ENCODE assay signal across 14 cellular contexts in the genomic region with DNA sequence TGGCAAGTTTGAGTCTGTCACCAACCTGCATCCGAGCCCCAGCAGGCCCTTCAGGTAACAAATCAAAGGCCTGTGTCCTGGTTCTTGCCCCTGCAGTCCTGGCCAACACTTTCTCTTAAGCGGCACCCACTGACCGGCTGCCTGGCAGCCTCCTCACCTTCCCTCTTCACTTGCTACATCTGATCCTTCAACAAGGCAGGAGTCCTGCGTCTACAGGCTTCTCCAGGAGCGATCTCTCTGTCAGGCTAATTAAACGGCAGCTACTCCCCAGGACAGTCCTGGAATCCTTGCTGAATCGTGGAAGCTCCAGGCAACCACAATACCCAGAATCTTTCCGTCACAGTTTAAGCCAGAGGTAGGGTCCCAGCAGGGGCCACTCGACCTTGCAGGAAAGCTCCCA. TPM values are rescaled to one million over a fixed set of nuclear protein-coding genes. Genes with fewer than 3 reads are reported as not detected.
DNase-seq lines count a peak whose midpoint lies in the region; ATAC-seq and TF ChIP-seq lines count a peak whose summit lies in the region.
"Had no signal": no experiment of that assay in that cellular context is flagged by ENCODE, and none has a peak within 500 bp of the region (broad histone marks: within the 10 kb centered on the region; RNA-seq: fewer than 3 reads in every experiment).

No MANE protein-coding gene starts in this region.

- peaks cover 28% of the 10 kb centered on the region for H3K27me3 Mint-ChIP-seq in central memory CD8-positive, alpha-beta T cell
- H3K27me3 Mint-ChIP-seq in type B pancreatic cell = peaks cover 6% of the 10 kb centered on the region
- H3K27me3 Mint-ChIP-seq in CD4-positive, alpha-beta memory T cell = peaks cover 5 to 11% of the 10 kb centered on the region in 2 donors

- no peaks in the 10 kb centered on the region for H3K4me1 ChIP-seq in neuronal stem cell (ENCODE audit: control insufficient read depth in 2 of 2, insufficient read depth in 1 of 2, low read depth in 1 of 2, low read length in 2 of 2)
- H3K4me1 ChIP-seq in CD4-positive, alpha-beta memory T cell (ENCODE audit: insufficient read depth, low read length) = peaks cover 11% of the 10 kb centered on the region
- H3K4me1 ChIP-seq: HAP-1 had no signal

- H4K8ac ChIP-seq in neuronal stem cell (ENCODE audit: low read depth, low read length) = no peak overlapping the region

- H2BK120ac ChIP-seq in neuronal stem cell (ENCODE audit: low read depth, low read length) = no peak overlapping the region

- no peak for TF ChIP-seq CTCF in type B pancreatic cell (conservative IDR thresholded peaks at IDR 0.05)

- no peaks in the 10 kb centered on the region for H3K79me1 ChIP-seq in neuronal stem cell (ENCODE audit: low read depth, low read length)

- H3K4ac ChIP-seq in neuronal stem cell (ENCODE audit: low read length) = no peak overlapping the region

- no peaks in the 10 kb centered on the region for H3K9me3 Mint-ChIP-seq in central memory CD8-positive, alpha-beta T cell
- no peaks in the 10 kb centered on the region for H3K9me3 Mint-ChIP-seq in type B pancreatic cell
- H3K9me3 Mint-ChIP-seq in CD4-positive, alpha-beta memory T cell = no peaks in the 10 kb centered on the region

- no peak overlapping the region for H3K4me3 ChIP-seq in neuronal stem cell (ENCODE audit: low read length in 2 of 2)
- no peak overlapping the region for H3K4me3 ChIP-seq in CD4-positive, alpha-beta memory T cell (ENCODE audit: low read length in 2 of 2)
- H3K4me3 ChIP-seq: BLaER1 treated with 17β-estradiol and CSF1 and Interleukin-3, amounts not matched to agents 10 nM and 100 nM; HAP-1 had no signal

- no peak overlapping the region for H3K9ac ChIP-seq in neuronal stem cell (ENCODE audit: low read depth, low read length, poor library complexity)
- H3K9ac ChIP-seq: BLaER1 treated with 17β-estradiol and CSF1 and Interleukin-3, amounts not matched to agents 10 nM and 100 nM had no signal

- no peak overlapping the region for H4K91ac ChIP-seq in neuronal stem cell (ENCODE audit: low read depth, low read length, poor library complexity)

- H3K27ac Mint-ChIP-seq in central memory CD8-positive, alpha-beta T cell (ENCODE audit: low read depth) = no peak overlapping the region
- H3K27ac Mint-ChIP-seq in type B pancreatic cell = no peak overlapping the region
- H3K27ac Mint-ChIP-seq in CD4-positive, alpha-beta memory T cell = no peak overlapping the region

- H2BK15ac ChIP-seq in neuronal stem cell (ENCODE audit: low read length) = no peak overlapping the region

- no peak overlapping the region for H2BK5ac ChIP-seq in neuronal stem cell (ENCODE audit: low read length)

- no peaks in the 10 kb centered on the region for H3K4me1 Mint-ChIP-seq in central memory CD8-positive, alpha-beta T cell
- H3K4me1 Mint-ChIP-seq in type B pancreatic cell (ENCODE audit: unreplicated experiment) = peaks cover 6% of the 10 kb centered on the region
- H3K4me1 Mint-ChIP-seq in CD4-positive, alpha-beta memory T cell = peaks cover 3 to 17% (median 11%) of the 10 kb centered on the region in 4 donors

- no peak overlapping the region for H3K4me2 ChIP-seq in neuronal stem cell (ENCODE audit: insufficient read depth, low read length, poor library complexity, severe bottlenecking)
- H3K4me2 ChIP-seq: BLaER1 treated with 17β-estradiol and CSF1 and Interleukin-3, amounts not matched to agents 10 nM and 100 nM had no signal

- POLR2A ChIA-PET in CD4-positive, alpha-beta memory T cell (lab: Charles Lee; ENCODE audit: partially characterized antibody) = no interaction called here

- whole genome bisulfite sequencing in neuronal stem cell (ENCODE audit: extremely low coverage in 2 of 2, insufficient read length in 2 of 2, insufficient replicate concordance in 1 of 2), 2 donors = no CpG with 5 or more reads among the region's 9 CpGs

- no peak overlapping the region for H3K27ac ChIP-seq in neuronal stem cell (replicated peaks; ENCODE audit: low read length)
- H3K27ac ChIP-seq in CD4-positive, alpha-beta memory T cell (ENCODE audit: low read depth, low read length) = no peak overlapping the region
- H3K27ac ChIP-seq: BLaER1 treated with 17β-estradiol and CSF1 and Interleukin-3, amounts not matched to agents 10 nM and 100 nM had no signal

- peaks cover 2% of the 10 kb centered on the region for H3K36me3 Mint-ChIP-seq in central memory CD8-positive, alpha-beta T cell (ENCODE audit: insufficient read depth)
- H3K36me3 Mint-ChIP-seq in type B pancreatic cell = no peaks in the 10 kb centered on the region
- H3K36me3 Mint-ChIP-seq in CD4-positive, alpha-beta memory T cell = no peaks in the 10 kb centered on the region

- intact Hi-C loops in CD4-positive, alpha-beta memory T cell (cut with micrococcal nuclease) = loop anchor here (2.0 kb wide), 1 partner anchor 88 kb away; no protein-coding TSS in a partner anchor

- H3K36me3 ChIP-seq in neuronal stem cell (replicated peaks in 1 of 2; ENCODE audit: control insufficient read depth in 2 of 2, insufficient read depth in 2 of 2, low read length in 2 of 2) = no peaks in the 10 kb centered on the region
- no peaks in the 10 kb centered on the region for H3K36me3 ChIP-seq in CD4-positive, alpha-beta memory T cell (ENCODE audit: insufficient read depth, low read length)
- H3K36me3 ChIP-seq: BLaER1 treated with 17β-estradiol and CSF1 and Interleukin-3, amounts not matched to agents 10 nM and 100 nM; HAP-1 had no signal

- CTCF ChIA-PET in CD4-positive, alpha-beta memory T cell (lab: Charles Lee; ENCODE audit: partially characterized antibody) = interaction anchor here (0.6 to 1.0 kb wide), 2 partner anchors 91 to 181 kb away, joined by 3 to 6 read pairs; no protein-coding TSS in a partner anchor

- ATAC-seq in central memory CD8-positive, alpha-beta T cell (replicated peaks; ENCODE audit: extremely low read depth, poor library complexity, severe bottlenecking) = no peak
- no peak for ATAC-seq in GM18502 (IDR thresholded peaks at IDR 0.05; ENCODE audit: poor library complexity, unreplicated experiment)

- H3K14ac ChIP-seq in neuronal stem cell (ENCODE audit: low read length) = no peak overlapping the region

- no peak overlapping the region for H2AFZ ChIP-seq in neuronal stem cell (ENCODE audit: low read length)

- no peaks in the 10 kb centered on the region for H3K9me3 ChIP-seq in neuronal stem cell (replicated peaks in 1 of 2; ENCODE audit: control insufficient read depth in 2 of 2, insufficient read depth in 1 of 2, low read depth in 1 of 2, low read length in 2 of 2)
- H3K9me3 ChIP-seq in CD4-positive, alpha-beta memory T cell (ENCODE audit: control insufficient read depth in 1 of 2, low read length in 2 of 2) = no peaks in the 10 kb centered on the region
- H3K9me3 ChIP-seq: HAP-1 had no signal

- no peak overlapping the region for H2AK5ac ChIP-seq in neuronal stem cell (ENCODE audit: low read depth, low read length)

- H3K23ac ChIP-seq in neuronal stem cell (ENCODE audit: low read depth, low read length, poor library complexity) = no peak overlapping the region

- H3K18ac ChIP-seq in neuronal stem cell (ENCODE audit: low read length) = no peak overlapping the region

- no peak overlapping the region for H3K4me3 Mint-ChIP-seq in central memory CD8-positive, alpha-beta T cell
- no peak overlapping the region for H3K4me3 Mint-ChIP-seq in type B pancreatic cell
- H3K4me3 Mint-ChIP-seq in CD4-positive, alpha-beta memory T cell = no peak overlapping the region

- peak overlapping the region; percentile 75 for H2BK12ac ChIP-seq in neuronal stem cell (ENCODE audit: low read length)

- peaks cover 0 to 44% (median 0%) of the 10 kb centered on the region in 3 experiments for H3K27me3 ChIP-seq in neuronal stem cell (ENCODE audit: control insufficient read depth in 3 of 3, insufficient read depth in 3 of 3, low read depth in 1 of 3, low read length in 3 of 3)
- H3K27me3 ChIP-seq in CD4-positive, alpha-beta memory T cell (ENCODE audit: insufficient read depth, low read length) = peaks cover 4% of the 10 kb centered on the region

- peak; percentile 35 for DNase-seq in activated CD8-positive, alpha-beta memory T cell treated with anti-CD3 and anti-CD28 coated beads for 24 hours
- no peak for DNase-seq in activated CD8-positive, alpha-beta memory T cell treated with anti-CD3 and anti-CD28 coated beads, Interleukin-2, amount 50 U/mL, for 4 hours
- peak; percentile 6 to 8 for DNase-seq in central memory CD8-positive, alpha-beta T cell (ENCODE audit: low spot score in 2 of 2)
- DNase-seq in neuronal stem cell (ENCODE audit: low spot score) = no peak
- peak; percentile 32 for DNase-seq in type B pancreatic cell (ENCODE audit: extremely low spot score, unreplicated experiment)
- DNase-seq in activated CD4-positive, alpha-beta T cell treated with anti-CD3 and anti-CD28 coated beads, Interleukin-2, amount 50 U/mL, for 1 hour = no peak
- DNase-seq in CD4-positive, alpha-beta memory T cell = no peak
- DNase-seq: 8988T, NCI-H1105 treated with DMSO at 0.1 percent for 48 hours, NCI-H2029, NCI-H510A treated with DMSO at 0.1 percent for 48 hours had no signal

RNA-seq across cellular contexts. Expression of a gene that starts 41.1 kb away (rescaled TPM):
- polyA plus RNA-seq in neuronal stem cell (2013, experiment 1 of 2) = 34.2 TPM
- 33.8 TPM for polyA plus RNA-seq in neuronal stem cell (2013, experiment 2 of 2)
- 42.9 and 102 TPM in 2 replicates for total RNA-seq in type B pancreatic cell (ENCODE audit: low replicate concordance)
- 10 to 100 TPM; 16.5 to 17.2 TPM for total RNA-seq in CD4-positive, alpha-beta memory T cell
- polyA plus RNA-seq in CD4-positive, alpha-beta memory T cell = 1 to 10 TPM in 1 of 2 donors, under 1 TPM in 1; 0.39 to 1.1 TPM

Comparison
In these comparisons a context has a peak if more than half of its experiments do, and no peak if none do; other contexts are left out.
1. DNase-seq: peak in activated CD8-positive, alpha-beta memory T cell treated with anti-CD3 and anti-CD28 coated beads for 24 hours (single experiment), central memory CD8-positive, alpha-beta T cell (2 of 2) and type B pancreatic cell (single experiment); none in activated CD8-positive, alpha-beta memory T cell treated with anti-CD3 and anti-CD28 coated beads, Interleukin-2, amount 50 U/mL, for 4 hours (single experiment), neuronal stem cell (single experiment), activated CD4-positive, alpha-beta T cell treated with anti-CD3 and anti-CD28 coated beads, Interleukin-2, amount 50 U/mL, for 1 hour (single experiment) and CD4-positive, alpha-beta memory T cell (0 of 5).